In the genomic region with DNA sequence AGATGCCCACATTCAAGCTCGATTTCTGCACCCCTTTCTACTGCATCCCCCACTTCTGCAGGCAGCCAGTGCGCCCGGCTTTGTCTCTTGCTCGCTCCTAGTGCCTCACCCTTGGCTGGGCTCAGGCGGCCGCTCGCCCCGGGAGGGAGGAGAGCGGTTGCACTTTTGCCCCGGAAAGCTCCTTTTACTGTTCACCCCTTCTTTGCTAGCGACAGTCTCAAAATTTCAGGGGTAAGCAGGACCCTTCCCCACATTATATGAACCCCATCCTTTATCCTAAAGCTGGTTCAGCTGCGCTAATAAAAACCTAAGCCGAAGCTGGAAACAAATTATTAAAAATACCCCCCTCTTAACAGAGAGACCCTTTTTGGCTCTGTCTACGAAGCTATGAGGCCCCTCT, we compare ENCODE assay signal across 11 cellular contexts. TPM values are rescaled to one million over a fixed set of nuclear protein-coding genes. Genes with fewer than 3 reads are reported as not detected.
DNase-seq lines count a peak whose midpoint lies in the region; ATAC-seq and TF ChIP-seq lines count a peak whose summit lies in the region.
"Had no signal": no experiment of that assay in that cellular context is flagged by ENCODE, and none has a peak within 500 bp of the region (broad histone marks: within the 10 kb centered on the region; RNA-seq: fewer than 3 reads in every experiment).

No MANE protein-coding gene starts in this region.

- peaks cover 4% of the 10 kb centered on the region for H3F3A ChIP-seq in SK-N-SH (replicated peaks; ENCODE audit: insufficient read depth)

- H3K4me1 ChIP-seq in SK-N-SH (ENCODE audit: control insufficient read depth in 1 of 2, insufficient read depth in 2 of 2, low read depth in 1 of 2, low read length in 1 of 2) (0 out of 4 replicates have a peak, but pooled peaks cover 0 to 4% of the 10 kb centered on the region in 2 experiments), fibroblast of lung (ENCODE audit: control insufficient read depth, extremely low read depth, insufficient read depth, low read length) (peaks cover 2% of the 10 kb centered on the region)

- no peaks in the 10 kb centered on the region for H3K79me2 ChIP-seq in SK-N-SH (ENCODE audit: insufficient read depth)
- H3K79me2 ChIP-seq in fibroblast of lung (ENCODE audit: control insufficient read depth, insufficient read depth, low read length) = peaks cover 97% of the 10 kb centered on the region

- H4K20me1 ChIP-seq in SK-N-SH (ENCODE audit: insufficient read depth) (no peaks in the 10 kb centered on the region), fibroblast of lung (ENCODE audit: control insufficient read depth, extremely low read depth, insufficient read depth, low read length) (no peaks in the 10 kb centered on the region)

- H3K9ac ChIP-seq in SK-N-SH (no peak overlapping the region), fibroblast of lung (ENCODE audit: insufficient read depth, low read length) (peak overlapping the region; percentile 94)

- H2AFZ ChIP-seq in SK-N-SH (ENCODE audit: low read depth) = no peak overlapping the region
- H2AFZ ChIP-seq in fibroblast of lung (ENCODE audit: low read length) = no peak overlapping the region

- TF ChIP-seq EP300 in SK-N-SH (IDR thresholded peaks at IDR 0.05; ENCODE audit: borderline replicate concordance in 1 of 2, low read depth in 1 of 2, low read length in 1 of 2) = no peak

- H3K9me3 Mint-ChIP-seq in T-helper 1 cell treated with Interleukin-12 subunit alpha and Interleukin-12 subunit beta and Interleukin-4 antibody, amounts not matched to agents 30 μg/mL and 1 μg/mL, for 36 hours = no peaks in the 10 kb centered on the region

- H3K9me3 ChIP-seq in SK-N-SH (no peaks in the 10 kb centered on the region), fibroblast of lung (ENCODE audit: control insufficient read depth, insufficient read depth, low read depth, low read length) (no peaks in the 10 kb centered on the region)
- H3K9me3 ChIP-seq: HAP-1 had no signal

- no peak overlapping the region for H3K27ac ChIP-seq in SK-N-SH (ENCODE audit: low read depth in 2 of 2, low read length in 1 of 2)
- peak overlapping the region; percentile 98 for H3K27ac ChIP-seq in fibroblast of lung (ENCODE audit: insufficient read depth, low read length)

- peak overlapping the region; percentile 34; the same call in 1 of the 2 replicates for H3K4me2 ChIP-seq in SK-N-SH
- peak overlapping the region; percentile 81 for H3K4me2 ChIP-seq in fibroblast of lung (ENCODE audit: extremely low read depth, insufficient read depth, low read length)

- no peak for TF ChIP-seq POLR2A in GM18505 (IDR thresholded peaks at IDR 0.05; ENCODE audit: borderline replicate concordance, extremely low read depth, insufficient read depth, insufficient read length)

- TF ChIP-seq CTCF in SK-N-SH (IDR thresholded peaks at IDR 0.05) = no peak
- no peak for TF ChIP-seq CTCF in fibroblast of lung (conservative IDR thresholded peaks at IDR 0.05 in 1 of 2, IDR thresholded peaks at IDR 0.05 in 1 of 2; ENCODE audit: low read depth in 1 of 2, low read length in 2 of 2)
- TF ChIP-seq CTCF in omental fat pad (IDR thresholded peaks at IDR 0.05) = no peak

- CTCF ChIA-PET in SK-N-SH (lab: Yijun Ruan, JAX) = interaction anchor here (0.7 to 3.7 kb wide), 33 partner anchors 14 to 461 kb away, joined by 3 to 20 read pairs (median 4); partner anchors contain the start of gene HOXB8

- H3K27ac Mint-ChIP-seq in T-helper 1 cell treated with Interleukin-12 subunit alpha and Interleukin-12 subunit beta and Interleukin-4 antibody, amounts not matched to agents 30 μg/mL and 1 μg/mL, for 36 hours = peak overlapping the region; percentile 2

- H3K36me3 Mint-ChIP-seq in T-helper 1 cell treated with Interleukin-12 subunit alpha and Interleukin-12 subunit beta and Interleukin-4 antibody, amounts not matched to agents 30 μg/mL and 1 μg/mL, for 36 hours (ENCODE audit: low read depth) = peaks cover 6% of the 10 kb centered on the region

- H3K4me3 Mint-ChIP-seq in T-helper 1 cell treated with Interleukin-12 subunit alpha and Interleukin-12 subunit beta and Interleukin-4 antibody, amounts not matched to agents 30 μg/mL and 1 μg/mL, for 36 hours = peak overlapping the region; percentile 81

- H3K4me1 Mint-ChIP-seq in T-helper 1 cell treated with Interleukin-12 subunit alpha and Interleukin-12 subunit beta and Interleukin-4 antibody, amounts not matched to agents 30 μg/mL and 1 μg/mL, for 36 hours (ENCODE audit: low read depth) = peaks cover 45% of the 10 kb centered on the region

- H3K27me3 Mint-ChIP-seq in T-helper 1 cell treated with Interleukin-12 subunit alpha and Interleukin-12 subunit beta and Interleukin-4 antibody, amounts not matched to agents 30 μg/mL and 1 μg/mL, for 36 hours (ENCODE audit: low read depth) = peaks cover 89% of the 10 kb centered on the region

- no peak for ATAC-seq in omental fat pad (ENCODE audit: low FRiP score)
- no peak for ATAC-seq in GM18505 (IDR thresholded peaks at IDR 0.05; ENCODE audit: unreplicated experiment)

- no peak overlapping the region for H3K4me3 ChIP-seq in SK-N-SH (ENCODE audit: low read depth in 2 of 2, low read length in 1 of 2)
- peak overlapping the region; percentile 83 to 98 (median 92) for H3K4me3 ChIP-seq in fibroblast of lung (replicated peaks in 1 of 4; ENCODE audit: control extremely low read depth in 1 of 4, insufficient read depth in 1 of 4, low read depth in 3 of 4, low read length in 4 of 4)
- peak overlapping the region; percentile 44 for H3K4me3 ChIP-seq in skeletal muscle cell (ENCODE audit: low read depth, low read length)

- WGBS in SK-N-SH (ENCODE audit: low lambda C conversion rate) = 14% methylated on average over 14 of the region's 14 CpGs

- DNase-seq in T-helper 1 cell (no peak), SK-N-SH (no peak), fibroblast of lung (ENCODE audit: low read depth in 2 of 2) (peak in 1 of 2 donors; percentile 35), skeletal muscle cell (ENCODE audit: low read depth) (no peak), omental fat pad (ENCODE audit: low spot score) (no peak), DMS114 treated with DMSO at 0.1 percent for 48 hours (lab: John Stamatoyannopoulos, UW; ENCODE audit: unreplicated experiment) (no peak)
- DNase-seq: NCI-H524 treated with DMSO at 0.1 percent for 48 hours had no signal

- POLR2A ChIA-PET in SK-N-SH (lab: Yijun Ruan, JAX) = interaction anchor here (0.6 kb wide), 1 partner anchor 399 kb away, joined by 3 read pairs; no protein-coding TSS in a partner anchor

- TF ChIP-seq RAD21 in SK-N-SH (IDR thresholded peaks at IDR 0.05; ENCODE audit: low read length) = no peak

- H3K36me3 ChIP-seq in SK-N-SH (replicated peaks in 1 of 2; ENCODE audit: control insufficient read depth in 1 of 2, insufficient read depth in 2 of 2, low read length in 1 of 2) (no peaks in the 10 kb centered on the region), fibroblast of lung (ENCODE audit: control insufficient read depth, insufficient read depth, low read length) (peaks cover 4% of the 10 kb centered on the region)
- H3K36me3 ChIP-seq: HAP-1 had no signal

- H3K27me3 ChIP-seq in SK-N-SH (ENCODE audit: insufficient read depth) = peaks cover 98% of the 10 kb centered on the region
- no peaks in the 10 kb centered on the region for H3K27me3 ChIP-seq in fibroblast of lung (ENCODE audit: control insufficient read depth, insufficient read depth, low read length)

- H3K9me2 ChIP-seq in SK-N-SH = no peaks in the 10 kb centered on the region

TF ChIP-seq in SK-N-SH, 30 proteins besides CTCF, POLR2A, EP300 and RAD21 (continues in another document):
- TF ChIP-seq GABPA (IDR thresholded peaks at IDR 0.05; ENCODE audit: low read depth) = no peak

RNA-seq across cellular contexts. Expression of gene HOXB5, which starts 1.0 kb away (rescaled TPM):
- polyA plus RNA-seq in SK-N-SH (2012; rRNA removed) = not detected in 2 replicates
- 0.01 TPM in 1 of 2 replicates, not detected in the other for polyA plus RNA-seq in SK-N-SH (2012; cell fraction: cytosol; rRNA removed)
- not detected in 2 replicates for polyA plus RNA-seq in SK-N-SH (2012; cell fraction: nucleus; rRNA removed)
- total RNA-seq in fibroblast of lung = 1.0 and 2.1 TPM in 2 replicates
- polyA plus RNA-seq in fibroblast of lung = 9.4 and 17.2 TPM in 2 replicates
- polyA plus RNA-seq in fibroblast of lung (2012) = 24.6 and 41.8 TPM in 2 replicates
- 3.8 and 5.5 TPM in 2 replicates for polyA minus RNA-seq in fibroblast of lung (ENCODE audit: low replicate concordance)
- 1 to 10 TPM in 2 of 4 donors, under 1 TPM in 2; 0.72 to 3.3 (median 1.4) TPM for total RNA-seq in omental fat pad
- total RNA-seq: temporal lobe had no signal

RNA-seq across cellular contexts. Expression of gene HOXB3, which starts 2.6 kb away (rescaled TPM):
- polyA plus RNA-seq in SK-N-SH (2012; rRNA removed) (0.10 and 0.46 TPM in 2 replicates), fibroblast of lung (15.7 and 19.5 TPM in 2 replicates)
- polyA plus RNA-seq in SK-N-SH (2012; cell fraction: cytosol; rRNA removed) = 0.16 and 0.17 TPM in 2 replicates
- polyA plus RNA-seq in SK-N-SH (2012; cell fraction: nucleus; rRNA removed) = 0.64 and 1.1 TPM in 2 replicates
- total RNA-seq in fibroblast of lung (15.7 and 28.6 TPM in 2 replicates), omental fat pad (10 to 100 TPM in 2 of 4 donors, 1 to 10 TPM in 2; 4.8 to 30.3 (median 10.6) TPM)
- 20.9 and 25.3 TPM in 2 replicates for polyA plus RNA-seq in fibroblast of lung (2012)
- polyA minus RNA-seq in fibroblast of lung (ENCODE audit: low replicate concordance) = 3.5 and 4.9 TPM in 2 replicates
- total RNA-seq: temporal lobe had no signal

RNA-seq across cellular contexts. Expression of gene HOXB6, which starts 12.2 kb away (rescaled TPM):
- polyA plus RNA-seq in SK-N-SH (2012; rRNA removed) = not detected in 2 replicates
- not detected in 2 replicates for polyA plus RNA-seq in SK-N-SH (2012; cell fraction: cytosol; rRNA removed)
- not detected in 2 replicates for polyA plus RNA-seq in SK-N-SH (2012; cell fraction: nucleus; rRNA removed)
- 10.5 and 16.2 TPM in 2 replicates for total RNA-seq in fibroblast of lung
- 28.9 and 42.1 TPM in 2 replicates for polyA plus RNA-seq in fibroblast of lung
- 36.4 and 58.8 TPM in 2 replicates for polyA plus RNA-seq in fibroblast of lung (2012)
- 33.2 and 59.3 TPM in 2 replicates for polyA minus RNA-seq in fibroblast of lung (ENCODE audit: low replicate concordance)
- 10 to 100 TPM in 3 of 4 donors, 1 to 10 TPM in 1; 9.2 to 22.7 (median 15.5) TPM for total RNA-seq in omental fat pad
- total RNA-seq: temporal lobe had no signal

RNA-seq across cellular contexts. Expression of gene HOXB4, which starts 14.4 kb away (rescaled TPM):
- polyA plus RNA-seq in SK-N-SH (2012; rRNA removed) (0.03 TPM in 2 replicates), fibroblast of lung (3.4 and 3.8 TPM in 2 replicates)
- polyA plus RNA-seq in SK-N-SH (2012; cell fraction: cytosol; rRNA removed) = 0.03 TPM in 2 replicates
- 0.04 and 0.05 TPM in 2 replicates for polyA plus RNA-seq in SK-N-SH (2012; cell fraction: nucleus; rRNA removed)
- total RNA-seq in fibroblast of lung (6.2 and 8.9 TPM in 2 replicates), omental fat pad (1 to 10 TPM; 1.6 to 8.7 (median 3.4) TPM)
- 4.5 and 5.6 TPM in 2 replicates for polyA plus RNA-seq in fibroblast of lung (2012)
- 3.8 and 5.0 TPM in 2 replicates for polyA minus RNA-seq in fibroblast of lung (ENCODE audit: low replicate concordance)
- total RNA-seq: temporal lobe had no signal

RNA-seq across cellular contexts. Expression of gene HOXB7, which starts 18.2 kb away (rescaled TPM):
- polyA plus RNA-seq in SK-N-SH (2012; rRNA removed) = not detected in 2 replicates
- polyA plus RNA-seq in SK-N-SH (2012; cell fraction: cytosol; rRNA removed) = not detected in 2 replicates
- not detected in 2 replicates for polyA plus RNA-seq in SK-N-SH (2012; cell fraction: nucleus; rRNA removed)
- total RNA-seq in fibroblast of lung = 6.4 and 7.4 TPM in 2 replicates
- polyA plus RNA-seq in fibroblast of lung = 11.8 and 12.7 TPM in 2 replicates
- 14.5 and 15.9 TPM in 2 replicates for polyA plus RNA-seq in fibroblast of lung (2012)
- polyA minus RNA-seq in fibroblast of lung (ENCODE audit: low replicate concordance) = 2.6 and 3.3 TPM in 2 replicates
- 10 to 100 TPM in 1 of 4 donors, 1 to 10 TPM in 3; 5.3 to 11.5 (median 8.4) TPM for total RNA-seq in omental fat pad
- total RNA-seq: temporal lobe had no signal

Comparison
In these comparisons a context has a peak if more than half of its experiments do, and no peak if none do; other contexts are left out.
1. H3K4me3 ChIP-seq: peak in fibroblast of lung (4 of 4) and skeletal muscle cell (single experiment); none in SK-N-SH (0 of 2).